12 cellular contexts compared by ENCODE assay signal in the genomic region with DNA sequence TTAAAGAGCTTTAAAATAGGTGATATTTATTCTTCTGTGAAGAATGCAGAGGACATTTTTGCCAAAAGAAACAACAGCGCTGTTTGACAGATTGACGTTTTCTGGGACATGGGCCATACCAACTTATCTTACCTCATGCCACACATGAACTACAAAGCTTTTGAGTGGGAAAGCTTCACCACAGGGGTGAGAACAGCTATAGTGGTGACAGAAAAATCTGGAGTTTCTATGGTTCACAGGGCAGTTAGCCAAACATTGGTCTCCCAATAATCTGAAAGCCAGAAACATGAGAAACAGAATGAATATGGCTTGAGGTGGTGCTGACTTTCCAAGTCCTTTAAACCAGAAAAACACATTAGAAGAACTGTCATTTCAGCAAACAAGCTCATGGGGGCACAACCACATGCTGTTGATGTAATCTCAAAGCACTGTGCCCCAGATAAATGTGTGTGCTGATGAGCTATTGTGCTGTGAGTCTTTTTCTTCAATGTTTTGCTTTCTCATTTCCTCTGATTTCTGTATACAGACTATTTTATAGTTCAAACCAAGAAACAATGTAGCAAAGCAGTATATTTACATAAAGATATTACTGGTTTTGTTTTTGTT.
DNase-seq lines count a peak whose midpoint lies in the region; ATAC-seq and TF ChIP-seq lines count a peak whose summit lies in the region.
"Had no signal": no experiment of that assay in that cellular context is flagged by ENCODE, and none has a peak within 500 bp of the region (broad histone marks: within the 10 kb centered on the region; RNA-seq: fewer than 3 reads in every experiment).

No MANE protein-coding gene starts in this region.

- DNase-seq in Right ventricle myocardium inferior (ENCODE audit: missing footprints): no peak
- DNase-seq in left ventricle myocardium inferior: no peak
- no peak for DNase-seq in RWPE2 (ENCODE audit: low spot score)
- peak; percentile 10 for DNase-seq in fibroblast of mammary gland (ENCODE audit: low read depth)
- DNase-seq in smooth muscle cell of the brain vasculature (ENCODE audit: low read depth, low spot score): peak; percentile 1
- DNase-seq in stimulated activated CD4-positive, alpha-beta T cell treated with anti-CD3 and anti-CD28 coated beads, Interleukin-2, amount 100 ng/mL, for 48 hours: no peak
- no peak for DNase-seq in NCI-H510A (lab: John Stamatoyannopoulos, UW)
- DNase-seq: GF-D8, NCI-H1436 treated with DMSO at 0.1 percent for 48 hours, T1000 had no signal

- intact Hi-C loops in Right ventricle myocardium inferior (cut with DNase I) (no loop called here), left ventricle myocardium inferior (cut with micrococcal nuclease) (no loop called here)

- H3K9me3 ChIP-seq in left ventricle myocardium inferior (replicated peaks): peaks cover 13% of the 10 kb centered on the region
- no peaks in the 10 kb centered on the region for H3K9me3 ChIP-seq in RWPE2 (ENCODE audit: severe bottlenecking)

- H3K27ac ChIP-seq in left ventricle myocardium inferior (replicated peaks) (no peak overlapping the region), RWPE2 (ENCODE audit: poor library complexity, severe bottlenecking) (no peak overlapping the region)
- H3K27ac ChIP-seq: skin epidermis had no signal

- H3K4me1 ChIP-seq in left ventricle myocardium inferior (peaks cover 14% of the 10 kb centered on the region), RWPE2 (ENCODE audit: insufficient read depth, poor library complexity, severe bottlenecking) (no peaks in the 10 kb centered on the region)

- ATAC-seq in Right ventricle myocardium inferior: peak; percentile 89
- ATAC-seq in RWPE2 (ENCODE audit: low read depth): no peak
- ATAC-seq in HG02970 (IDR thresholded peaks at IDR 0.05; ENCODE audit: low FRiP score, unreplicated experiment): no peak

- no peak overlapping the region for H3K4me3 ChIP-seq in left ventricle myocardium inferior
- H3K4me3 ChIP-seq in RWPE2 (ENCODE audit: severe bottlenecking): no peak overlapping the region
- no peak overlapping the region for H3K4me3 ChIP-seq in fibroblast of mammary gland (ENCODE audit: control insufficient read depth, low read depth, low read length)
- H3K4me3 ChIP-seq: skin epidermis had no signal

- H3K36me3 ChIP-seq in left ventricle myocardium inferior: no peaks in the 10 kb centered on the region
- H3K36me3 ChIP-seq in RWPE2 (ENCODE audit: low read depth): no peaks in the 10 kb centered on the region

- TF ChIP-seq CTCF in left ventricle myocardium inferior (IDR thresholded peaks at IDR 0.05; ENCODE audit: borderline replicate concordance) (no peak), RWPE2 (IDR thresholded peaks at IDR 0.05; ENCODE audit: poor library complexity, severe bottlenecking) (peak; percentile 11), fibroblast of mammary gland (conservative IDR thresholded peaks at IDR 0.05; ENCODE audit: control insufficient read depth, insufficient read depth, low read depth, low read length) (no peak)

- no peaks in the 10 kb centered on the region for H3K27me3 ChIP-seq in left ventricle myocardium inferior (ENCODE audit: low read depth)
- H3K27me3 ChIP-seq in RWPE2 (ENCODE audit: insufficient read depth, poor library complexity, severe bottlenecking): no peaks in the 10 kb centered on the region

Comparison
In these comparisons a context has a peak if more than half of its experiments do, and no peak if none do; other contexts are left out.
1. DNase-seq: peak in fibroblast of mammary gland (single experiment) and smooth muscle cell of the brain vasculature (single experiment); none in Right ventricle myocardium inferior (single experiment), left ventricle myocardium inferior (single experiment), RWPE2 (single experiment), stimulated activated CD4-positive, alpha-beta T cell treated with anti-CD3 and anti-CD28 coated beads, Interleukin-2, amount 100 ng/mL, for 48 hours (0 of 2) and NCI-H510A (single experiment).